8 cellular contexts compared by ENCODE assay signal in genomic region chr11:17388609-17389204, GRCh38. TPM values are rescaled to one million over a fixed set of nuclear protein-coding genes. Genes with fewer than 3 reads are reported as not detected.
DNase-seq lines count a peak whose midpoint lies in the region; ATAC-seq and TF ChIP-seq lines count a peak whose summit lies in the region.

KCNJ11 (minus strand) TSS chr11:17388659; CDS start chr11:17388091, 568 bp downstream.

- no peak for TF ChIP-seq POLR2A in breast epithelium (IDR thresholded peaks at IDR 0.05)
- no peak for TF ChIP-seq POLR2A in right lobe of liver (IDR thresholded peaks at IDR 0.05)
- no peak for TF ChIP-seq POLR2A in transverse colon (IDR thresholded peaks at IDR 0.05)

- in situ Hi-C loops in transverse colon (cut with MboI; ENCODE audit: low pct_ligation_motif_present in 1 of 4, low pct_unique_long_range_greater_than_20kb in 1 of 4, low sequenced_read_pairs in 3 of 4): loop anchor here in 1 of 4 donors (10.0 kb wide), 1 partner anchor 116 kb away; no protein-coding TSS in a partner anchor

- H3K4me1 ChIP-seq in breast epithelium (no peaks in the 10 kb centered on the region), right lobe of liver (no peaks in the 10 kb centered on the region), transverse colon (peaks cover 0 to 5% (median 3%) of the 10 kb centered on the region in 4 donors)

- intact Hi-C loops in breast epithelium (cut with DNase I; ENCODE audit: low total_unique reads): loop anchor here (5.0 kb wide), 1 partner anchor 114 kb away; no protein-coding TSS in a partner anchor
- intact Hi-C loops in right lobe of liver (cut with DNase I): loop anchor here in 1 of 2 donors (5.0 kb wide), 1 partner anchor 114 kb away; no protein-coding TSS in a partner anchor
- intact Hi-C loops in transverse colon (cut with DNase I; ENCODE audit: low total_unique reads): no loop called here

- TF ChIP-seq CTCF in GM06990 (IDR thresholded peaks at IDR 0.05; ENCODE audit: insufficient read depth, low read length, poor library complexity, severe bottlenecking) (peak; percentile 16), breast epithelium (IDR thresholded peaks at IDR 0.05) (no peak), right lobe of liver (IDR thresholded peaks at IDR 0.05) (no peak), transverse colon (IDR thresholded peaks at IDR 0.05) (no peak)

- 2% methylated on average over 23 of the region's 53 CpGs for WGBS in right lobe of liver (ENCODE audit: insufficient coverage, low coverage, low lambda C conversion rate, missing lambda C conversion rate)
- WGBS in transverse colon (ENCODE audit: low coverage in 1 of 2), 2 donors: 4 to 20% methylated on average over 5 to 52 of the region's 53 CpGs

- no peaks in the 10 kb centered on the region for H3K9me3 ChIP-seq in breast epithelium
- H3K9me3 ChIP-seq in right lobe of liver: no peaks in the 10 kb centered on the region
- H3K9me3 ChIP-seq in transverse colon: no peaks in the 10 kb centered on the region

- H3K36me3 ChIP-seq in GM06990 (ENCODE audit: control insufficient read depth, insufficient read depth, low read length) (no peaks in the 10 kb centered on the region), breast epithelium (no peaks in the 10 kb centered on the region), right lobe of liver (no peaks in the 10 kb centered on the region), transverse colon (no peaks in the 10 kb centered on the region)

- TF ChIP-seq EP300 in transverse colon (IDR thresholded peaks at IDR 0.05; ENCODE audit: low read depth): no peak

- no peaks in the 10 kb centered on the region; the same call in 1 of the 2 replicates for H3K27me3 ChIP-seq in GM06990 (replicated peaks; ENCODE audit: control insufficient read depth, insufficient read depth, low read length)
- H3K27me3 ChIP-seq in breast epithelium: no peaks in the 10 kb centered on the region
- no peaks in the 10 kb centered on the region for H3K27me3 ChIP-seq in right lobe of liver
- H3K27me3 ChIP-seq in transverse colon: no peaks in the 10 kb centered on the region

- H3K4me3 ChIP-seq in GM06990 (replicated peaks; ENCODE audit: low read depth, low read length): peak within 1 kb of the TSS; percentile 50
- peak within 1 kb of the TSS; percentile 38 to 76 (median 56) for H3K4me3 ChIP-seq in breast epithelium
- peak within 1 kb of the TSS; percentile 47 to 53 (median 51) for H3K4me3 ChIP-seq in right lobe of liver
- H3K4me3 ChIP-seq in transverse colon: peak within 1 kb of the TSS; percentile 36 to 68 (median 49)

- DNase-seq in GM06990 (ENCODE audit: extremely low read depth, insufficient read length) (no peak), LoVo (ENCODE audit: low spot score) (peak; percentile 31), breast epithelium (ENCODE audit: low spot score in 2 of 2) (no peak), right lobe of liver (peak in 2 of 3 donors; percentile 38 to 64), transverse colon (no peak), NOMO-1 treated with DMSO at 0.1 percent for 48 hours (lab: John Stamatoyannopoulos, UW; ENCODE audit: unreplicated experiment) (no peak), A172 (ENCODE audit: low spot score) (no peak)

- H3K27ac ChIP-seq in breast epithelium: peak within 1 kb of the TSS; percentile 80 to 81
- peak within 1 kb of the TSS in 1 of 3 donors; percentile 15 for H3K27ac ChIP-seq in right lobe of liver
- H3K27ac ChIP-seq in transverse colon: peak within 1 kb of the TSS; percentile 50 to 66 (median 58)

- peak; percentile 39 for ATAC-seq in GM21619 (IDR thresholded peaks at IDR 0.05; ENCODE audit: unreplicated experiment)
- ATAC-seq in right lobe of liver: peak; percentile 22 to 52 (median 42)

RNA-seq across cellular contexts. Expression of gene KCNJ11, which starts in this region (rescaled TPM):
- total RNA-seq in breast epithelium: 1 to 10 TPM in 2 of 3 donors, under 1 TPM in 1; 0.80 to 5.0 (median 4.9) TPM
- 1 to 10 TPM in 5 of 6 experiments, under 1 TPM in 1; 0.93 to 3.7 (median 2.0) TPM for total RNA-seq in right lobe of liver
- 100 to 1,000 TPM in 1 of 4 donors, 1 to 10 TPM in 2, not detected in 1; 1.3 to 135 (median 3.5) TPM for total RNA-seq in transverse colon
- 0.09 and 0.26 TPM in 2 replicates for total RNA-seq in A172 (2014; rRNA removed; shearing (Covaris generic))

Comparison
In these comparisons a context has a peak if more than half of its experiments do, and no peak if none do; other contexts are left out.
1. DNase-seq: peak in LoVo (single experiment) and right lobe of liver (2 of 3); none in GM06990 (single experiment), breast epithelium (0 of 2), transverse colon (single experiment), NOMO-1 treated with DMSO at 0.1 percent for 48 hours (single experiment) and A172 (single experiment).
2. Peak in every context shown above with its lines, with median percentiles within 50 percentile points of each other: H3K4me3 ChIP-seq.